In the genomic region with DNA sequence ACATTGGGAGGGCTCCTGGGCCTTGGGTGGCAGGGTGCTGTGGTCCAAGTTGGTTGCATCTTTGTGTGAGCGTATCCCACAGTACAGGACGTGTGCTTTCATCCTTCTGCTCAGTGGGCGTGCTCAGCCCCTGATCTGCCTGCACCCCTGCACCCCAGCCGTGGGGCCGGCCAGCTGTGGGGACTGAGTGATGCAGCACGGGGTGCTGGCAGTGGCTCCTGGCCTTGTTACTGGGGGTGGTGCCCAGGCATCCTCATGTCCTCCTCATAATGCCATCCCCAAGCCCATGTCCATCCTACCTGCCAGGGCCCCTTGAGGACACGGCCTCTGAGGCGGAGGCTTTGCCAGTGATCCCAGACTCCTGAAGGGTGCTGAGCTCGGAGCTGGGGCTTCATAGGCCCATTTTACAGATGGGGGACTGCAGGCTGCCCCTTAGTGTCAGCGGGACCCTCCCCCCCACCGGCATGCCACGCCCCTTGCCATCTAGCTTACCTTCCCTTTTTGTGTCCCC, we compare ENCODE assay signal across 19 cellular contexts.
DNase-seq lines count a peak whose midpoint lies in the region; ATAC-seq and TF ChIP-seq lines count a peak whose summit lies in the region.
"Had no signal": no experiment of that assay in that cellular context is flagged by ENCODE, and none has a peak within 500 bp of the region (broad histone marks: within the 10 kb centered on the region; RNA-seq: fewer than 3 reads in every experiment).

No MANE protein-coding gene starts in this region.

- no peaks in the 10 kb centered on the region for H3F3A ChIP-seq in PC-3 (ENCODE audit: low read length, unreplicated experiment)

- H3K36me3 ChIP-seq in breast epithelium = peaks cover 13% of the 10 kb centered on the region
- no peaks in the 10 kb centered on the region for H3K36me3 ChIP-seq in mucosa of descending colon (ENCODE audit: low read depth)
- no peaks in the 10 kb centered on the region for H3K36me3 ChIP-seq in PC-3 (ENCODE audit: low read depth, low read length)
- H3K36me3 ChIP-seq: HAP-1, neural progenitor cell had no signal

- no TSS peak for BruUV-seq in MCF 10A (replicated peaks; lab: Mats Ljungman, UMichigan)
- BruUV-seq in PC-3 (replicated peaks; lab: Mats Ljungman, UMichigan) = no TSS peak

- H3K9me3 Mint-ChIP-seq in MCF 10A (ENCODE audit: unreplicated experiment) = no peaks in the 10 kb centered on the region
- H3K9me3 Mint-ChIP-seq: immature natural killer cell; neural progenitor cell; stimulated activated effector memory CD8-positive, alpha-beta T cell treated with anti-CD3 and anti-CD28 coated beads, Interleukin-12 subunit alpha, Interleukin-12 subunit beta, amount 100 ng/mL, for 72 hours; T-cell had no signal

- H3K27me3 ChIP-seq in breast epithelium = no peaks in the 10 kb centered on the region
- H3K27me3 ChIP-seq in PC-3 (ENCODE audit: low read length) = no peaks in the 10 kb centered on the region
- H3K27me3 ChIP-seq: gastrocnemius medialis, neural progenitor cell had no signal

- H3K27me3 Mint-ChIP-seq in MCF 10A (ENCODE audit: insufficient read depth, unreplicated experiment) = no peaks in the 10 kb centered on the region
- H3K27me3 Mint-ChIP-seq: T-cell had no signal

- H4K20me1 ChIP-seq in PC-3 (ENCODE audit: low read length) = no peaks in the 10 kb centered on the region

- H3K4me3 Mint-ChIP-seq in MCF 10A (ENCODE audit: unreplicated experiment) = no peak overlapping the region
- H3K4me3 Mint-ChIP-seq: immature natural killer cell; neural progenitor cell; stimulated activated effector memory CD8-positive, alpha-beta T cell treated with anti-CD3 and anti-CD28 coated beads, Interleukin-12 subunit alpha, Interleukin-12 subunit beta, amount 100 ng/mL, for 72 hours; T-cell had no signal

- DNase-seq in breast epithelium (ENCODE audit: low spot score in 2 of 2) = peak; percentile 16 to 48
- DNase-seq in MCF 10A (ENCODE audit: unreplicated experiment) = no peak
- peak; percentile 27 for DNase-seq in ecto neural progenitor cell (ENCODE audit: low spot score)
- peak in 2 of 3 donors; percentile 17 to 38 for DNase-seq in mucosa of descending colon
- peak; percentile 32 for DNase-seq in ureter (ENCODE audit: low spot score)
- DNase-seq in PC-3 = no peak
- no peak for DNase-seq in Kasumi-1 (lab: John Stamatoyannopoulos, UW)
- no peak for DNase-seq in omental fat pad (ENCODE audit: low spot score)
- DNase-seq: cerebellar nuclear complex, immature natural killer cell, mesendoderm, NCI-H2081 treated with DMSO at 0.1 percent for 48 hours, NCI-H69 had no signal

- H3K4me1 Mint-ChIP-seq in MCF 10A (ENCODE audit: insufficient read depth, unreplicated experiment) = peaks cover 4% of the 10 kb centered on the region
- H3K4me1 Mint-ChIP-seq: neural progenitor cell had no signal

- H3K36me3 Mint-ChIP-seq in MCF 10A (ENCODE audit: insufficient read depth, unreplicated experiment) = no peaks in the 10 kb centered on the region

- POLR2A ChIA-PET in MCF 10A (lab: Yijun Ruan, JAX) (no interaction called here), PC-3 (lab: Charles Lee; ENCODE audit: unreplicated experiment) (no interaction called here)

- no peak overlapping the region for H3K27ac Mint-ChIP-seq in MCF 10A (ENCODE audit: low read depth, unreplicated experiment)
- H3K27ac Mint-ChIP-seq: immature natural killer cell, neural progenitor cell, T-cell had no signal

- TF ChIP-seq POLR2A in breast epithelium (IDR thresholded peaks at IDR 0.05) = no peak

- H3K9me3 ChIP-seq in breast epithelium (no peaks in the 10 kb centered on the region), mucosa of descending colon (no peaks in the 10 kb centered on the region), PC-3 (ENCODE audit: low read length) (no peaks in the 10 kb centered on the region)
- H3K9me3 ChIP-seq: gastrocnemius medialis, HAP-1 had no signal

- no peaks in the 10 kb centered on the region for H3K9me2 ChIP-seq in PC-3 (replicated peaks; ENCODE audit: low read length)

- H3K4me2 ChIP-seq in PC-3 (ENCODE audit: low read length) = no peak overlapping the region
- H3K4me2 ChIP-seq: neural progenitor cell had no signal

- CTCF ChIA-PET in MCF 10A (lab: Yijun Ruan, JAX) (interaction anchor here (0.9 to 6.7 kb wide), 2 partner anchors 34 to 287 kb away, joined by 3 to 109 read pairs; no protein-coding TSS in a partner anchor), PC-3 (lab: Charles Lee) (interaction anchor here (0.6 kb wide), 1 partner anchor 322 kb away, joined by 3 read pairs; no protein-coding TSS in a partner anchor)

- ATAC-seq in mucosa of descending colon (no peak), PC-3 (no peak), omental fat pad (ENCODE audit: low FRiP score) (no peak)
- ATAC-seq: gastrocnemius medialis; stimulated activated effector memory CD8-positive, alpha-beta T cell treated with anti-CD3 and anti-CD28 coated beads, Interleukin-12 subunit alpha, Interleukin-12 subunit beta, amount 100 ng/mL, for 72 hours; T-cell had no signal

- H2AFZ ChIP-seq in PC-3 (ENCODE audit: low read length) = no peak overlapping the region
- H2AFZ ChIP-seq: neural progenitor cell had no signal

- no peak overlapping the region for H3K27ac ChIP-seq in breast epithelium
- H3K27ac ChIP-seq in PC-3 (ENCODE audit: low read length) = no peak overlapping the region
- H3K27ac ChIP-seq: gastrocnemius medialis, neural progenitor cell, VCaP had no signal

- no peaks in the 10 kb centered on the region for H3K79me2 ChIP-seq in PC-3 (ENCODE audit: low read length)

- TF ChIP-seq CTCF in breast epithelium (IDR thresholded peaks at IDR 0.05) = no peak
- no peak for TF ChIP-seq CTCF in MCF 10A (IDR thresholded peaks at IDR 0.05; ENCODE audit: unreplicated experiment)
- no peak for TF ChIP-seq CTCF in mucosa of descending colon (IDR thresholded peaks at IDR 0.05)
- TF ChIP-seq CTCF in PC-3 (conservative IDR thresholded peaks at IDR 0.05; ENCODE audit: low read depth, low read length) = no peak
- no peak for TF ChIP-seq CTCF in omental fat pad (IDR thresholded peaks at IDR 0.05)

- H3K4me1 ChIP-seq in breast epithelium = no peaks in the 10 kb centered on the region
- no peaks in the 10 kb centered on the region for H3K4me1 ChIP-seq in mucosa of descending colon (ENCODE audit: low read depth)
- H3K4me1 ChIP-seq in PC-3 (ENCODE audit: insufficient read depth, low read length) = no peaks in the 10 kb centered on the region
- H3K4me1 ChIP-seq: gastrocnemius medialis, HAP-1, neural progenitor cell had no signal

- H3K9ac ChIP-seq in PC-3 (ENCODE audit: low read length) = no peak overlapping the region
- H3K9ac ChIP-seq: neural progenitor cell had no signal

- intact Hi-C loops in breast epithelium (cut with DNase I; ENCODE audit: low total_unique reads) = no loop called here
- intact Hi-C loops in MCF 10A (cut with micrococcal nuclease) = no loop called here
- intact Hi-C loops in mucosa of descending colon (cut with DNase I, micrococcal nuclease) = no loop called here
- intact Hi-C loops in PC-3 (cut with micrococcal nuclease) = no loop called here

- H3K4me3 ChIP-seq in breast epithelium = no peak overlapping the region
- no peak overlapping the region for H3K4me3 ChIP-seq in mucosa of descending colon
- no peak overlapping the region for H3K4me3 ChIP-seq in PC-3 (ENCODE audit: low read length)
- H3K4me3 ChIP-seq: gastrocnemius medialis, HAP-1, neural progenitor cell had no signal

Comparison
In these comparisons a context has a peak if more than half of its experiments do, and no peak if none do; other contexts are left out.
1. DNase-seq: peak in breast epithelium (2 of 2), ecto neural progenitor cell (single experiment), mucosa of descending colon (2 of 3) and ureter (single experiment); none in MCF 10A (single experiment), PC-3 (single experiment), Kasumi-1 (0 of 2) and omental fat pad (single experiment).